Comparison of ENCODE assay signal across 1 cellular context in the genomic region with DNA sequence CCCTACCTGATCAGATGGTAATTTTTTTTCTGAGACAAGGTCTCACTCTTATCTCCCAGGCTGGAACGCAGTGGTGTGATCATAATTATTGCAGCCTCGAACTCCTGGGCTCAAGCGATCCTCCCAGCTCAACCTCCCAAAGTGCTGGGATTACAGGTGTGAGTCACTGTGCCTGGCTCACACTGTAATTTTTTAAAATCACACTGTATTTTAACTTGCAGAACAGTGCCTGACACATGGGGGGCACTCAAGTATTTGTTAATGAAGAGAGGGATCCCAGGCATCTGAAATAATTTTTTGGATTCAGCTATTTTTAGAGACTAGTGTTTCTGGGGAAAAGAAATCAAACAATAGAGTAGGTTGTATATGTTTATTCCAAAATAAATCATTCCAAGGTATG.
TF ChIP-seq lines count a peak whose summit lies in the region.

No MANE protein-coding gene starts in this region.

TF ChIP-seq in H1, 55 proteins besides CTCF, POLR2A, EP300 and RAD21:
- TF ChIP-seq EGR1 (IDR thresholded peaks at IDR 0.05; ENCODE audit: borderline replicate concordance, low read depth, low read length), result no peak
- no peak for TF ChIP-seq NRF1 (IDR thresholded peaks at IDR 0.05; ENCODE audit: low read depth, low read length)
- no peak for TF ChIP-seq TBP (IDR thresholded peaks at IDR 0.05; ENCODE audit: low read depth, low read length)
- no peak for TF ChIP-seq PHF8 (conservative IDR thresholded peaks at IDR 0.05; ENCODE audit: low read depth, low read length)
- TF ChIP-seq CEBPB (IDR thresholded peaks at IDR 0.05; ENCODE audit: low read depth, low read length), result no peak
- no peak for TF ChIP-seq KDM1A (IDR thresholded peaks at IDR 0.05; ENCODE audit: borderline replicate concordance, low read length)
- TF ChIP-seq SUZ12 (IDR thresholded peaks at IDR 0.05; ENCODE audit: low read length), result no peak
- TF ChIP-seq BACH1 (IDR thresholded peaks at IDR 0.05; ENCODE audit: low read length), result no peak
- no peak for TF ChIP-seq TAF1 (IDR thresholded peaks at IDR 0.05; ENCODE audit: low read depth, low read length)
- no peak for TF ChIP-seq RBBP5 (IDR thresholded peaks at IDR 0.05; ENCODE audit: borderline replicate concordance, low read depth, low read length)
- no peak for TF ChIP-seq NANOG (IDR thresholded peaks at IDR 0.05; ENCODE audit: insufficient read depth, low read depth, low read length, poor library complexity, severe bottlenecking)
- TF ChIP-seq EZH2 (IDR thresholded peaks at IDR 0.05; ENCODE audit: low read depth, low read length, severe bottlenecking), result no peak
- TF ChIP-seq HDAC2 (IDR thresholded peaks at IDR 0.05; ENCODE audit: borderline replicate concordance in 1 of 2, low read depth in 2 of 2, low read length in 2 of 2), result no peak
- TF ChIP-seq HDAC6 (IDR thresholded peaks at IDR 0.05; ENCODE audit: low read depth, low read length), result no peak
